In the genomic region with DNA sequence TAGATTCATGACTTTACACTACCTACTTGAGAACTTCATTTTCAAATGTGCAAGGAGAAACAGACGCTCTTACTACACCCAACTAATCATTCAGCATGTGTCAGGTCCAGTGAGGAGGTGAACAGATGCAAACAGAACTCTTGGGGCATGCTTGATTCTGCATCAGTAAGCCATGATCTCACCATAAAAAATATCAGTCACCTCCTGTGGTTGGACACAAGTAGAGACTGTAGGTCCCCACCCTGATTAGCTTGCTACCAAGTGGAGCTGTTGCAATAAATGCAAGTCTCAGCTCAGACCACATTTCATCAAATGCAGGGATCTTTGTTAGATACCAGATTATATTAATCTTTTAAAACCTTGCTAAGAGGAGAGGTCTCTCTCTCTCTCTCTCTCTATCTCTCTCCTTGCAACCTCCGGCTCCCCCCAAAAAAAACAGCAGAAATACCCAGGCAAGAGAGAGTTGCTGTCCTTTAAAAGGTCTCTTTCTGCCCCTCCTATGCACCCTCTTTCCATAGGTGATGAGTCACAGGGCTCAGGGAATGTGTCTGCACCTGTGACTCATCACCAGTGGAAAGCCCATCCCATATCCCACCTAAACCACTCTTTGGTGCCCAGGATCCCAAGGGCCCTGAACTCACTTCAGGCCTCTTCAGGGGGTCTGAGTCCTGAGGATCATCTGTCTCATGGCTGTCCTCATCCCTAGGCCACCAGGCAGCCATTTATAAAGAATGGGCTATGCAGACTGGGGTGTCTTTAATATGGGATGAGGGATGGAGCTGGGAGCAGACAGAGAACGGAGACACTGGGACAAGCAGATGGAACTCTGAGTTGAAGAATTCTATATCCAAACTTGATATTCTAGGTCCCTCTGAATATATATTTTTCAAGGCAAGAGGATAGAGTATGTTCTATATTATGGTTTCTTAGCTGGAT, we compare ENCODE assay signal across 18 cellular contexts.
DNase-seq lines count a peak whose midpoint lies in the region; TF ChIP-seq lines count a peak whose summit lies in the region.
"Had no signal": no experiment of that assay in that cellular context is flagged by ENCODE, and none has a peak within 500 bp of the region (broad histone marks: within the 10 kb centered on the region; RNA-seq: fewer than 3 reads in every experiment).

No MANE protein-coding gene starts in this region.

- no peak for TF ChIP-seq EP300 in stomach (IDR thresholded peaks at IDR 0.05)

- intact Hi-C loops in stomach (cut with DNase I; ENCODE audit: low total_unique reads) = no loop called here

- H3K36me3 ChIP-seq in stomach = no peaks in the 10 kb centered on the region
- H3K36me3 ChIP-seq: lower lobe of right lung had no signal

- H3K4me3 ChIP-seq in stomach = no peak overlapping the region
- no peak overlapping the region for H3K4me3 ChIP-seq in coronary artery
- H3K4me3 ChIP-seq: GM12878, lower lobe of right lung had no signal

- H3K9me3 ChIP-seq in stomach = peaks cover 3 to 13% (median 4%) of the 10 kb centered on the region in 4 donors
- H3K9me3 ChIP-seq: lower lobe of right lung had no signal

- 66 to 85% (median 74%) methylated on average over 3 of the region's 3 CpGs for WGBS in stomach, 5 donors

- peak overlapping the region; percentile 81 to 84 (median 82) for H3K27ac ChIP-seq in stomach
- H3K27ac ChIP-seq in coronary artery = no peak overlapping the region
- H3K27ac ChIP-seq: lower lobe of right lung had no signal

- TF ChIP-seq CTCF in stomach (IDR thresholded peaks at IDR 0.05) = no peak
- no peak for TF ChIP-seq CTCF in coronary artery (IDR thresholded peaks at IDR 0.05)

- DNase-seq in HK-2 (ENCODE audit: unreplicated experiment) = peak; percentile 28
- peak; percentile 82 for DNase-seq in SW480 (ENCODE audit: low spot score)
- peak; percentile 72 for DNase-seq in islet precursor cell
- DNase-seq in stomach = no peak
- no peak for DNase-seq in SHP77 (lab: John Stamatoyannopoulos, UW)
- no peak for DNase-seq in NCI-H524 treated with DMSO at 0.1 percent for 48 hours (lab: John Stamatoyannopoulos, UW)
- no peak for DNase-seq in coronary artery (ENCODE audit: low spot score)
- DNase-seq: activated CD4-positive, alpha-beta T cell treated with anti-CD3 and anti-CD28 coated beads for 1 hour; activated CD8-positive, alpha-beta memory T cell treated with anti-CD3 and anti-CD28 coated beads, Interleukin-2, amount 50 U/mL, for 4 hours; activated naive CD4-positive, alpha-beta T cell treated with anti-CD3 and anti-CD28 coated beads, Interleukin-2, amount 10 ng/mL, durations not matched to agents 7 days and 5 days; HCEC 1CT; lower lobe of right lung; NCI-H1048; nephron progenitor cell; Right ventricle myocardium superior; stimulated activated CD4-positive, alpha-beta T cell treated with anti-CD3 and anti-CD28 coated beads, Interleukin-2, amount 100 ng/mL, for 24 hours; T-helper 2 cell had no signal

- H3K4me1 ChIP-seq in stomach = peaks cover 13 to 28% (median 26%) of the 10 kb centered on the region in 4 donors
- H3K4me1 ChIP-seq: lower lobe of right lung had no signal

- peaks cover 0 to under 1% (median 0%) of the 10 kb centered on the region in 3 donors for H3K27me3 ChIP-seq in stomach

- TF ChIP-seq POLR2A in stomach (IDR thresholded peaks at IDR 0.05) = no peak

Comparison
In these comparisons a context has a peak if more than half of its experiments do, and no peak if none do; other contexts are left out.
1. DNase-seq: peak in HK-2 (single experiment), SW480 (single experiment) and islet precursor cell (single experiment); none in stomach (single experiment), SHP77 (0 of 2), NCI-H524 treated with DMSO at 0.1 percent for 48 hours (single experiment) and coronary artery (single experiment).
2. H3K27ac ChIP-seq: peak in stomach (5 of 5); none in coronary artery (0 of 2).